In genomic region chr7:26531926-26532325, GRCh38 we compare ENCODE assay signal across 24 cellular contexts.
"Had no signal": no experiment of that assay in that cellular context is flagged by ENCODE, and none has a peak within 500 bp of the region (broad histone marks: within the 10 kb centered on the region; RNA-seq: fewer than 3 reads in every experiment).

No MANE protein-coding gene starts in this region.

- H3K9me3 Mint-ChIP-seq: immature natural killer cell; memory B cell; natural killer cell treated with Interleukin-12 subunit alpha and Interleukin-12 subunit beta and Interleukin-15 and Interleukin-18, amount 100 ng/mL, for 72 hours; stimulated activated naive B cell treated with anti-CD40 and anti-IgM and Interleukin-4, amounts not matched to agents 10 μg/mL and 1 μg/mL and 100 μg/mL, for 72 hours; stimulated activated naive CD8-positive, alpha-beta T cell treated with anti-CD3 and anti-CD28 coated beads, Interleukin-15, amount 100 ng/mL, for 72 hours had no signal

- H3K4me1 Mint-ChIP-seq: immature natural killer cell; memory B cell; stimulated activated naive CD8-positive, alpha-beta T cell treated with anti-CD3 and anti-CD28 coated beads, Interleukin-15, amount 100 ng/mL, for 72 hours had no signal

- H3K4me3 Mint-ChIP-seq: immature natural killer cell; memory B cell; natural killer cell treated with Interleukin-12 subunit alpha and Interleukin-12 subunit beta and Interleukin-15 and Interleukin-18, amount 100 ng/mL, for 72 hours; stimulated activated naive B cell treated with anti-CD40 and anti-IgM and Interleukin-4, amounts not matched to agents 10 μg/mL and 1 μg/mL and 100 μg/mL, for 72 hours; stimulated activated naive CD8-positive, alpha-beta T cell treated with anti-CD3 and anti-CD28 coated beads, Interleukin-15, amount 100 ng/mL, for 72 hours had no signal

- H3K27ac Mint-ChIP-seq: immature natural killer cell; memory B cell; natural killer cell treated with Interleukin-12 subunit alpha and Interleukin-12 subunit beta and Interleukin-15 and Interleukin-18, amount 100 ng/mL, for 72 hours; stimulated activated naive B cell treated with anti-CD40 and anti-IgM and Interleukin-4, amounts not matched to agents 10 μg/mL and 1 μg/mL and 100 μg/mL, for 72 hours; stimulated activated naive CD8-positive, alpha-beta T cell treated with anti-CD3 and anti-CD28 coated beads, Interleukin-15, amount 100 ng/mL, for 72 hours had no signal

- H3K36me3 Mint-ChIP-seq: immature natural killer cell; memory B cell; natural killer cell treated with Interleukin-12 subunit alpha and Interleukin-12 subunit beta and Interleukin-15 and Interleukin-18, amount 100 ng/mL, for 72 hours; stimulated activated naive B cell treated with anti-CD40 and anti-IgM and Interleukin-4, amounts not matched to agents 10 μg/mL and 1 μg/mL and 100 μg/mL, for 72 hours had no signal

- DNase-seq: effector memory CD4-positive, alpha-beta T cell; gastrocnemius medialis; immature natural killer cell; left lung; lower lobe of right lung; midbrain; psoas muscle; spleen; stimulated activated CD4-positive, alpha-beta T cell treated with anti-CD3 and anti-CD28 coated beads, Interleukin-15, amount 100 ng/mL, for 24 hours; stimulated activated CD4-positive, alpha-beta T cell treated with anti-CD3 and anti-CD28 coated beads, Interleukin-1b, Interleukin-23, amount 100 ng/mL, for 48 hours; stimulated activated CD4-positive, alpha-beta T cell treated with anti-CD3 and anti-CD28 coated beads, Interleukin-4, amount 100 ng/mL, for 4 hours; stimulated activated naive B cell treated with anti-CD40 and anti-IgM and Interleukin-4, amounts not matched to agents 10 μg/mL and 1 μg/mL and 100 μg/mL, for 72 hours; stimulated activated naive CD8-positive, alpha-beta T cell treated with anti-CD3 and anti-CD28 coated beads, Interleukin-15, amount 100 ng/mL, for 72 hours; testis; upper lobe of right lung had no signal

- H3K4me3 ChIP-seq: esophagus muscularis mucosa, gastrocnemius medialis, left lung, lower lobe of right lung, psoas muscle, spleen, testis, tibial nerve, upper lobe of right lung, vagina had no signal

- ATAC-seq: gastrocnemius medialis; left lung; lower lobe of right lung; natural killer cell treated with Interleukin-12 subunit alpha and Interleukin-12 subunit beta and Interleukin-15 and Interleukin-18, amount 100 ng/mL, for 72 hours; psoas muscle; sciatic nerve; stimulated activated naive B cell treated with anti-CD40 and anti-IgM and Interleukin-4, amounts not matched to agents 10 μg/mL and 1 μg/mL and 100 μg/mL, for 72 hours; stimulated activated naive CD8-positive, alpha-beta T cell treated with anti-CD3 and anti-CD28 coated beads, Interleukin-15, amount 100 ng/mL, for 72 hours; upper lobe of right lung had no signal

- H3K9me3 ChIP-seq: esophagus muscularis mucosa, gastrocnemius medialis, left lung, lower lobe of right lung, psoas muscle, spleen, testis, tibial nerve, upper lobe of right lung, vagina had no signal

- H3K4me1 ChIP-seq: esophagus muscularis mucosa, gastrocnemius medialis, left lung, lower lobe of right lung, psoas muscle, spleen, testis, tibial nerve, upper lobe of right lung, vagina had no signal

- H3K36me3 ChIP-seq: esophagus muscularis mucosa, gastrocnemius medialis, left lung, lower lobe of right lung, spleen, tibial nerve, upper lobe of right lung, vagina had no signal

- H3K27me3 ChIP-seq: testis, vagina had no signal

- H3K27ac ChIP-seq: epithelial cell of prostate, esophagus muscularis mucosa, gastrocnemius medialis, left lung, lower lobe of right lung, psoas muscle, spleen, testis, tibial nerve, upper lobe of right lung, vagina had no signal

- FAIRE-seq: endometrium, keratinocyte had no signal
